Comparison of ENCODE assay signal across 21 cellular contexts in genomic region chr14:89360277-89360676, GRCh38. TPM values are rescaled to one million over a fixed set of nuclear protein-coding genes. Genes with fewer than 3 reads are reported as not detected.
DNase-seq lines count a peak whose midpoint lies in the region; ATAC-seq and TF ChIP-seq lines count a peak whose summit lies in the region.
"Had no signal": no experiment of that assay in that cellular context is flagged by ENCODE, and none has a peak within 500 bp of the region (broad histone marks: within the 10 kb centered on the region; RNA-seq: fewer than 3 reads in every experiment).

No MANE protein-coding gene starts in this region.

- H3K9ac ChIP-seq in Karpas-422 (ENCODE audit: low read length), result no peak overlapping the region
- H3K9ac ChIP-seq: BLaER1 treated with 17β-estradiol and CSF1 and Interleukin-3, amounts not matched to agents 10 nM and 100 nM; GM23248 had no signal

- H3K9me3 ChIP-seq in Karpas-422 (ENCODE audit: low read length), result no peaks in the 10 kb centered on the region
- H3K9me3 ChIP-seq: BLaER1 treated with 17β-estradiol and CSF1 and Interleukin-3, amounts not matched to agents 10 nM and 100 nM; colonic mucosa had no signal

- POLR2A ChIA-PET in RWPE1 (lab: Yijun Ruan, JAX; ENCODE audit: low non-redundant PET), result no interaction called here

- H3K27me3 ChIP-seq in Karpas-422 (ENCODE audit: low read length), result no peaks in the 10 kb centered on the region; the same call in 1 of the 2 replicates
- H3K27me3 ChIP-seq: BLaER1 treated with 17β-estradiol and CSF1 and Interleukin-3, amounts not matched to agents 10 nM and 100 nM; colonic mucosa had no signal

- H3K9me3 Mint-ChIP-seq in activated CD4-positive, alpha-beta T cell treated with anti-CD3 and anti-CD28 coated beads, Interleukin-2, amount 10 ng/mL, durations not matched to agents 24 days and 14 days, result no peaks in the 10 kb centered on the region
- H3K9me3 Mint-ChIP-seq in chondrocyte (ENCODE audit: low read depth), result no peaks in the 10 kb centered on the region
- H3K9me3 Mint-ChIP-seq in stimulated activated effector memory CD8-positive, alpha-beta T cell treated with anti-CD3 and anti-CD28 coated beads, Interleukin-12 subunit alpha, Interleukin-12 subunit beta, amount 100 ng/mL, for 72 hours, result no peaks in the 10 kb centered on the region
- H3K9me3 Mint-ChIP-seq: type B pancreatic cell had no signal

- no peak overlapping the region for H3K4me3 Mint-ChIP-seq in activated CD4-positive, alpha-beta T cell treated with anti-CD3 and anti-CD28 coated beads, Interleukin-2, amount 10 ng/mL, durations not matched to agents 24 days and 14 days
- H3K4me3 Mint-ChIP-seq in chondrocyte (ENCODE audit: unreplicated experiment), result no peak overlapping the region
- H3K4me3 Mint-ChIP-seq in stimulated activated effector memory CD8-positive, alpha-beta T cell treated with anti-CD3 and anti-CD28 coated beads, Interleukin-12 subunit alpha, Interleukin-12 subunit beta, amount 100 ng/mL, for 72 hours, result no peak overlapping the region
- H3K4me3 Mint-ChIP-seq: type B pancreatic cell had no signal

- no peaks in the 10 kb centered on the region for H3K9me2 ChIP-seq in Karpas-422 (replicated peaks; ENCODE audit: insufficient read depth, low read length)

- no peaks in the 10 kb centered on the region for H3K27me3 Mint-ChIP-seq in activated CD4-positive, alpha-beta T cell treated with anti-CD3 and anti-CD28 coated beads, Interleukin-2, amount 10 ng/mL, durations not matched to agents 24 days and 14 days
- no peaks in the 10 kb centered on the region for H3K27me3 Mint-ChIP-seq in chondrocyte (ENCODE audit: low read depth)
- H3K27me3 Mint-ChIP-seq: type B pancreatic cell had no signal

- CTCF ChIA-PET in RWPE1 (lab: Yijun Ruan, JAX), result no interaction called here

- H3K4me1 ChIP-seq in Karpas-422 (ENCODE audit: low read length), result peaks cover 10% of the 10 kb centered on the region

- DNase-seq in activated CD4-positive, alpha-beta T cell treated with anti-CD3 and anti-CD28 coated beads, Interleukin-2, amount 10 ng/mL, durations not matched to agents 24 days and 14 days, result no peak
- DNase-seq in activated CD4-positive, alpha-beta T cell treated with anti-CD3 and anti-CD28 coated beads, Interleukin-2, amount 50 U/mL, for 1 hour, result no peak
- no peak for DNase-seq in RWPE1 (ENCODE audit: low spot score)
- no peak for DNase-seq in chondrocyte (ENCODE audit: low spot score)
- DNase-seq in stimulated activated effector memory CD8-positive, alpha-beta T cell treated with anti-CD3 and anti-CD28 coated beads, Interleukin-12 subunit alpha, Interleukin-12 subunit beta, amount 100 ng/mL, for 72 hours (ENCODE audit: low spot score in 2 of 2), result no peak
- no peak for DNase-seq in caudate nucleus (lab: John Stamatoyannopoulos, UW)
- no peak for DNase-seq in NCI-H82 treated with DMSO at 0.1 percent for 48 hours (lab: John Stamatoyannopoulos, UW; ENCODE audit: unreplicated experiment)
- DNase-seq in Karpas-422, result no peak
- DNase-seq: 8988T; activated CD4-positive, alpha-beta T cell treated with anti-CD3 and anti-CD28 coated beads for 1 hour; DMS79; foreskin melanocyte; GM23248; left colon; NCI-H2029; NCI-H510A treated with DMSO at 0.1 percent for 48 hours; stimulated activated CD4-positive, alpha-beta T cell treated with anti-CD3 and anti-CD28 coated beads, Interleukin-4, amount 100 ng/mL, for 24 hours had no signal

- peak overlapping the region; percentile 76 for H3K27ac Mint-ChIP-seq in activated CD4-positive, alpha-beta T cell treated with anti-CD3 and anti-CD28 coated beads, Interleukin-2, amount 10 ng/mL, durations not matched to agents 24 days and 14 days
- H3K27ac Mint-ChIP-seq in chondrocyte (ENCODE audit: unreplicated experiment), result peak overlapping the region; percentile 87
- peak overlapping the region; percentile 76 for H3K27ac Mint-ChIP-seq in stimulated activated effector memory CD8-positive, alpha-beta T cell treated with anti-CD3 and anti-CD28 coated beads, Interleukin-12 subunit alpha, Interleukin-12 subunit beta, amount 100 ng/mL, for 72 hours

- 0 out of 2 replicates have a peak overlapping the region, but pooled peaks have one; percentile 32 for H3K27ac ChIP-seq in RWPE1
- no peak overlapping the region for H3K27ac ChIP-seq in caudate nucleus (ENCODE audit: low read depth, low read length)
- no peak overlapping the region for H3K27ac ChIP-seq in Karpas-422 (ENCODE audit: low read length)
- H3K27ac ChIP-seq: colonic mucosa, GM23248 had no signal

- no peak for ATAC-seq in stimulated activated effector memory CD8-positive, alpha-beta T cell treated with anti-CD3 and anti-CD28 coated beads, Interleukin-12 subunit alpha, Interleukin-12 subunit beta, amount 100 ng/mL, for 72 hours
- ATAC-seq: left colon had no signal

- H2AFZ ChIP-seq in Karpas-422 (ENCODE audit: low read length), result no peak overlapping the region
- H2AFZ ChIP-seq: GM23248 had no signal

- no peak overlapping the region for H3K4me3 ChIP-seq in Karpas-422 (ENCODE audit: low read length)
- H3K4me3 ChIP-seq: BLaER1 treated with 17β-estradiol and CSF1 and Interleukin-3, amounts not matched to agents 10 nM and 100 nM; colonic mucosa; GM23248; skin epidermis had no signal

- no peaks in the 10 kb centered on the region for H3K79me2 ChIP-seq in Karpas-422 (ENCODE audit: low read length)

- peaks cover 24% of the 10 kb centered on the region for H3K36me3 Mint-ChIP-seq in activated CD4-positive, alpha-beta T cell treated with anti-CD3 and anti-CD28 coated beads, Interleukin-2, amount 10 ng/mL, durations not matched to agents 24 days and 14 days (ENCODE audit: low read depth)
- H3K36me3 Mint-ChIP-seq in chondrocyte (ENCODE audit: low read depth), result no peaks in the 10 kb centered on the region
- peaks cover 28% of the 10 kb centered on the region for H3K36me3 Mint-ChIP-seq in stimulated activated effector memory CD8-positive, alpha-beta T cell treated with anti-CD3 and anti-CD28 coated beads, Interleukin-12 subunit alpha, Interleukin-12 subunit beta, amount 100 ng/mL, for 72 hours

- no peak overlapping the region for H3K4me2 ChIP-seq in Karpas-422 (ENCODE audit: low read depth, low read length, poor library complexity, severe bottlenecking)

- H4K20me1 ChIP-seq in Karpas-422 (ENCODE audit: insufficient read depth, low read depth, low read length), result no peaks in the 10 kb centered on the region; the same call in 1 of the 2 replicates

- intact Hi-C loops in activated CD4-positive, alpha-beta T cell treated with anti-CD3 and anti-CD28 coated beads, Interleukin-2, amount 10 ng/mL, durations not matched to agents 24 days and 14 days (cut with micrococcal nuclease), result no loop called here

- H3K36me3 ChIP-seq in Karpas-422 (ENCODE audit: insufficient read depth, low read length), result no peaks in the 10 kb centered on the region
- H3K36me3 ChIP-seq: colonic mucosa had no signal

- H3K4me1 Mint-ChIP-seq in activated CD4-positive, alpha-beta T cell treated with anti-CD3 and anti-CD28 coated beads, Interleukin-2, amount 10 ng/mL, durations not matched to agents 24 days and 14 days, result peaks cover 29% of the 10 kb centered on the region
- H3K4me1 Mint-ChIP-seq in chondrocyte (ENCODE audit: low read depth), result peaks cover 33% of the 10 kb centered on the region
- peaks cover 50% of the 10 kb centered on the region for H3K4me1 Mint-ChIP-seq in stimulated activated effector memory CD8-positive, alpha-beta T cell treated with anti-CD3 and anti-CD28 coated beads, Interleukin-12 subunit alpha, Interleukin-12 subunit beta, amount 100 ng/mL, for 72 hours

- TF ChIP-seq CTCF in RWPE1 (conservative IDR thresholded peaks at IDR 0.05; ENCODE audit: low read depth) (no peak), chondrocyte (IDR thresholded peaks at IDR 0.05) (no peak)

RNA-seq across cellular contexts. Expression of gene FOXN3, which starts 56.8 kb away (rescaled TPM):
- total RNA-seq in activated CD4-positive, alpha-beta T cell treated with anti-CD3 and anti-CD28 coated beads, Interleukin-2, amount 10 ng/mL, durations not matched to agents 24 days and 14 days, result 80.0 and 85.2 TPM in 2 replicates
- total RNA-seq in chondrocyte, result 129 to 161 TPM (median 155 TPM) in 3 replicates
- total RNA-seq in Karpas-422 (2014; rRNA removed; shearing (Covaris generic); ENCODE audit: low replicate concordance), result 8.9 and 13.8 TPM in 2 replicates
